In genomic region chr17:58515286-58515685, GRCh38 we compare ENCODE assay signal across 11 cellular contexts. TPM values are rescaled to one million over a fixed set of nuclear protein-coding genes. Genes with fewer than 3 reads are reported as not detected.
DNase-seq lines count a peak whose midpoint lies in the region; ATAC-seq, FAIRE-seq and TF ChIP-seq lines count a peak whose summit lies in the region.
"Had no signal": no experiment of that assay in that cellular context is flagged by ENCODE, and none has a peak within 500 bp of the region (broad histone marks: within the 10 kb centered on the region; RNA-seq: fewer than 3 reads in every experiment).

No MANE protein-coding gene starts in this region.

- H3K9me3 Mint-ChIP-seq in GM23338 (no peaks in the 10 kb centered on the region; the same call in 2 of the 3 replicates), WTC11 (no peaks in the 10 kb centered on the region)

- POLR2A ChIA-PET in WTC11 (lab: Charles Lee): interaction anchor here (0.7 to 1.3 kb wide), 5 partner anchors 53 to 231 kb away, joined by 3 to 5 read pairs (median 3); no protein-coding TSS in a partner anchor

- peak overlapping the region; percentile 66; the same call in 1 of the 2 replicates for H2AFZ ChIP-seq in GM23338

- H3K9me3 ChIP-seq in gastroesophageal sphincter: no peaks in the 10 kb centered on the region
- H3K9me3 ChIP-seq: adrenal gland had no signal

- H3K36me3 ChIP-seq in GM23338 (ENCODE audit: insufficient read depth) (peaks cover 22% of the 10 kb centered on the region), gastroesophageal sphincter (peaks cover 0 to 29% of the 10 kb centered on the region in 2 donors)

- H3K4me1 Mint-ChIP-seq in GM23338: peaks cover 30% of the 10 kb centered on the region
- H3K4me1 Mint-ChIP-seq in WTC11: peaks cover 32% of the 10 kb centered on the region

- H3K27me3 ChIP-seq in GM23338 (ENCODE audit: insufficient read depth) (no peaks in the 10 kb centered on the region), gastroesophageal sphincter (no peaks in the 10 kb centered on the region)
- H3K27me3 ChIP-seq: adrenal gland had no signal

- no peak for FAIRE-seq in urothelium cell line (lab: Jason Lieb, UNC)
- FAIRE-seq: islet of Langerhans, K562 had no signal

- TF ChIP-seq EP300 in gastroesophageal sphincter (IDR thresholded peaks at IDR 0.05): no peak

- DNase-seq in GM23338 (ENCODE audit: low spot score) (no peak), WTC11 (ENCODE audit: low spot score) (no peak), skeletal muscle cell (ENCODE audit: low read depth) (no peak), urothelium cell line (ENCODE audit: low spot score) (no peak)
- DNase-seq: adrenal gland had no signal

- 0 out of 2 replicates have a peak, but pooled peaks cover 4% of the 10 kb centered on the region for H3K9me2 ChIP-seq in GM23338 (ENCODE audit: insufficient read depth)

- CTCF ChIA-PET in WTC11 (lab: Charles Lee): interaction anchor here (0.5 to 2.1 kb wide), 10 partner anchors 17 to 553 kb away, joined by 3 to 10 read pairs (median 4); partner anchors contain the start of gene HSF5

- H3K4me1 ChIP-seq in GM23338 (ENCODE audit: insufficient read depth) (peaks cover 24% of the 10 kb centered on the region), gastroesophageal sphincter (peaks cover 0 to 65% (median 26%) of the 10 kb centered on the region in 3 donors)

- no peak for TF ChIP-seq POLR2A in gastroesophageal sphincter (IDR thresholded peaks at IDR 0.05)

- H3K4me3 Mint-ChIP-seq in GM23338 (peak overlapping the region; percentile 93), WTC11 (peak overlapping the region; percentile 78)

- no peak for ATAC-seq in GM23338
- no peak for ATAC-seq in WTC11
- no peak for ATAC-seq in gastroesophageal sphincter
- no peak for ATAC-seq in GM21367 (IDR thresholded peaks at IDR 0.05; ENCODE audit: unreplicated experiment)
- no peak for ATAC-seq in GM18870 (IDR thresholded peaks at IDR 0.05; ENCODE audit: unreplicated experiment)
- no peak for ATAC-seq in GM21825 (IDR thresholded peaks at IDR 0.05; ENCODE audit: unreplicated experiment)

- TF ChIP-seq CTCF in GM23338 (conservative IDR thresholded peaks at IDR 0.05; ENCODE audit: low read depth in 2 of 2) (no peak), WTC11 (IDR thresholded peaks at IDR 0.05) (no peak), gastroesophageal sphincter (IDR thresholded peaks at IDR 0.05) (no peak)

- peak overlapping the region; percentile 95 for H3K4me3 ChIP-seq in GM23338
- H3K4me3 ChIP-seq in gastroesophageal sphincter: peak overlapping the region in 1 of 2 donors; percentile 75
- peak overlapping the region; percentile 88 for H3K4me3 ChIP-seq in skeletal muscle cell (ENCODE audit: low read depth, low read length)

- H3K36me3 Mint-ChIP-seq in GM23338 (ENCODE audit: low read depth) (peaks cover 26% of the 10 kb centered on the region), WTC11 (peaks cover 14% of the 10 kb centered on the region)

- 26 to 43% methylated on average over 2 of the region's 2 CpGs for WGBS in gastroesophageal sphincter (ENCODE audit: low coverage in 1 of 2), 2 donors

- H3F3A ChIP-seq in GM23338 (replicated peaks; ENCODE audit: low read depth): peaks cover 8% of the 10 kb centered on the region; the same call in 1 of the 2 replicates

- peak overlapping the region; percentile 92 for H3K27ac ChIP-seq in GM23338 (ENCODE audit: low read depth)
- H3K27ac ChIP-seq in gastroesophageal sphincter: peak overlapping the region; percentile 32 to 99 (median 84)

- H3K4me2 ChIP-seq in GM23338: peak overlapping the region; percentile 82

- peak overlapping the region; percentile 81 for H3K27ac Mint-ChIP-seq in GM23338
- peak overlapping the region; percentile 90 for H3K27ac Mint-ChIP-seq in WTC11

- H4K20me1 ChIP-seq in GM23338 (replicated peaks; ENCODE audit: insufficient read depth): no peaks in the 10 kb centered on the region; the same call in 1 of the 2 replicates

- peaks cover 16% of the 10 kb centered on the region for H3K27me3 Mint-ChIP-seq in GM23338 (ENCODE audit: insufficient read depth, low read depth, poor library complexity)
- no peaks in the 10 kb centered on the region; the same call in 1 of the 2 replicates for H3K27me3 Mint-ChIP-seq in WTC11 (ENCODE audit: low read depth)

- peaks cover 34% of the 10 kb centered on the region for H3K79me2 ChIP-seq in GM23338 (replicated peaks; ENCODE audit: insufficient read depth)

TF ChIP-seq in GM23338, 12 proteins besides CTCF, POLR2A, EP300 and RAD21 (continues in another document):
- no peak for TF ChIP-seq POLR2AphosphoS5 (IDR thresholded peaks at IDR 0.05; ENCODE audit: low read depth)

TF ChIP-seq in WTC11, 78 proteins besides CTCF, POLR2A, EP300 and RAD21 (continues in another document):
- TF ChIP-seq TP53 (CRISPR knock-in tag; IDR thresholded peaks at IDR 0.05) (no peak), ZNF425 (CRISPR knock-in tag; conservative IDR thresholded peaks at IDR 0.05) (no peak), TEAD1 (CRISPR knock-in tag; IDR thresholded peaks at IDR 0.05) (no peak), ESRRA (CRISPR knock-in tag; IDR thresholded peaks at IDR 0.05; ENCODE audit: borderline replicate concordance) (no peak), HMGA2 (CRISPR knock-in tag; IDR thresholded peaks at IDR 0.05) (no peak), NR3C1 (CRISPR knock-in tag; conservative IDR thresholded peaks at IDR 0.05; ENCODE audit: low read depth) (no peak), MYBL2 (CRISPR knock-in tag; IDR thresholded peaks at IDR 0.05) (no peak), OVOL2 (CRISPR knock-in tag; IDR thresholded peaks at IDR 0.05; ENCODE audit: borderline replicate concordance) (no peak), NFE2L1 (CRISPR knock-in tag; IDR thresholded peaks at IDR 0.05) (no peak), SMAD3 (CRISPR knock-in tag; IDR thresholded peaks at IDR 0.05; ENCODE audit: borderline replicate concordance) (no peak), PRRX2 (CRISPR knock-in tag; IDR thresholded peaks at IDR 0.05) (no peak), NFATC4 (CRISPR knock-in tag; IDR thresholded peaks at IDR 0.05) (no peak), TEAD4 (CRISPR knock-in tag; IDR thresholded peaks at IDR 0.05) (no peak)
- TF ChIP-seq, protein P1, sequence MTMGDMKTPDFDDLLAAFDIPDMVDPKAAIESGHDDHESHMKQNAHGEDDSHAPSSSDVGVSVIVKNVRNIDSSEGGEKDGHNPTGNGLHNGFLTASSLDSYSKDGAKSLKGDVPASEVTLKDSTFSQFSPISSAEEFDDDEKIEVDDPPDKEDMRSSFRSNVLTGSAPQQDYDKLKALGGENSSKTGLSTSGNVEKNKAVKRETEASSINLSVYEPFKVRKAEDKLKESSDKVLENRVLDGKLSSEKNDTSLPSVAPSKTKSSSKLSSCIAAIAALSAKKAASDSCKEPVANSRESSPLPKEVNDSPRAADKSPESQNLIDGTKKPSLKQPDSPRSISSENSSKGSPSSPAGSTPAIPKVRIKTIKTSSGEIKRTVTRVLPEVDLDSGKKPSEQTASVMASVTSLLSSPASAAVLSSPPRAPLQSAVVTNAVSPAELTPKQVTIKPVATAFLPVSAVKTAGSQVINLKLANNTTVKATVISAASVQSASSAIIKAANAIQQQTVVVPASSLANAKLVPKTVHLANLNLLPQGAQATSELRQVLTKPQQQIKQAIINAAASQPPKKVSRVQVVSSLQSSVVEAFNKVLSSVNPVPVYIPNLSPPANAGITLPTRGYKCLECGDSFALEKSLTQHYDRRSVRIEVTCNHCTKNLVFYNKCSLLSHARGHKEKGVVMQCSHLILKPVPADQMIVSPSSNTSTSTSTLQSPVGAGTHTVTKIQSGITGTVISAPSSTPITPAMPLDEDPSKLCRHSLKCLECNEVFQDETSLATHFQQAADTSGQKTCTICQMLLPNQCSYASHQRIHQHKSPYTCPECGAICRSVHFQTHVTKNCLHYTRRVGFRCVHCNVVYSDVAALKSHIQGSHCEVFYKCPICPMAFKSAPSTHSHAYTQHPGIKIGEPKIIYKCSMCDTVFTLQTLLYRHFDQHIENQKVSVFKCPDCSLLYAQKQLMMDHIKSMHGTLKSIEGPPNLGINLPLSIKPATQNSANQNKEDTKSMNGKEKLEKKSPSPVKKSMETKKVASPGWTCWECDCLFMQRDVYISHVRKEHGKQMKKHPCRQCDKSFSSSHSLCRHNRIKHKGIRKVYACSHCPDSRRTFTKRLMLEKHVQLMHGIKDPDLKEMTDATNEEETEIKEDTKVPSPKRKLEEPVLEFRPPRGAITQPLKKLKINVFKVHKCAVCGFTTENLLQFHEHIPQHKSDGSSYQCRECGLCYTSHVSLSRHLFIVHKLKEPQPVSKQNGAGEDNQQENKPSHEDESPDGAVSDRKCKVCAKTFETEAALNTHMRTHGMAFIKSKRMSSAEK (CRISPR knock-in tag; IDR thresholded peaks at IDR 0.05; ENCODE audit: borderline replicate concordance): no peak

RNA-seq across cellular contexts. Expression of gene MTMR4, which starts 0.8 kb away (rescaled TPM):
- 40.2 and 42.2 TPM in 2 replicates for total RNA-seq in GM23338 (2014; rRNA removed; shearing (Covaris generic))
- 8.8 and 11.1 TPM in 2 replicates for polyA plus RNA-seq in GM23338 (2016; fragmentation: Nextera tagmentation; extraction: Ambion mirVana)
- total RNA-seq in WTC11 (2021): 30.2 to 32.5 TPM (median 30.8 TPM) in 3 replicates
- total RNA-seq in gastroesophageal sphincter: 10 to 100 TPM; 31.6 to 36.5 (median 35.3) TPM

RNA-seq across cellular contexts. Expression of gene HSF5, which starts 27.1 kb away (rescaled TPM):
- 0.23 and 0.24 TPM in 2 replicates for total RNA-seq in GM23338 (2014; rRNA removed; shearing (Covaris generic))
- not detected in 2 replicates for polyA plus RNA-seq in GM23338 (2016; fragmentation: Nextera tagmentation; extraction: Ambion mirVana)
- total RNA-seq in WTC11 (2021): 0.07 to 0.11 TPM (median 0.09 TPM) in 3 replicates
- total RNA-seq in gastroesophageal sphincter: under 1 TPM in 1 of 4 donors, not detected in 3; 0.13 TPM
- total RNA-seq: adrenal gland, K562 had no signal
